ENCODE assay signal across 1 cellular context in the genomic region with DNA sequence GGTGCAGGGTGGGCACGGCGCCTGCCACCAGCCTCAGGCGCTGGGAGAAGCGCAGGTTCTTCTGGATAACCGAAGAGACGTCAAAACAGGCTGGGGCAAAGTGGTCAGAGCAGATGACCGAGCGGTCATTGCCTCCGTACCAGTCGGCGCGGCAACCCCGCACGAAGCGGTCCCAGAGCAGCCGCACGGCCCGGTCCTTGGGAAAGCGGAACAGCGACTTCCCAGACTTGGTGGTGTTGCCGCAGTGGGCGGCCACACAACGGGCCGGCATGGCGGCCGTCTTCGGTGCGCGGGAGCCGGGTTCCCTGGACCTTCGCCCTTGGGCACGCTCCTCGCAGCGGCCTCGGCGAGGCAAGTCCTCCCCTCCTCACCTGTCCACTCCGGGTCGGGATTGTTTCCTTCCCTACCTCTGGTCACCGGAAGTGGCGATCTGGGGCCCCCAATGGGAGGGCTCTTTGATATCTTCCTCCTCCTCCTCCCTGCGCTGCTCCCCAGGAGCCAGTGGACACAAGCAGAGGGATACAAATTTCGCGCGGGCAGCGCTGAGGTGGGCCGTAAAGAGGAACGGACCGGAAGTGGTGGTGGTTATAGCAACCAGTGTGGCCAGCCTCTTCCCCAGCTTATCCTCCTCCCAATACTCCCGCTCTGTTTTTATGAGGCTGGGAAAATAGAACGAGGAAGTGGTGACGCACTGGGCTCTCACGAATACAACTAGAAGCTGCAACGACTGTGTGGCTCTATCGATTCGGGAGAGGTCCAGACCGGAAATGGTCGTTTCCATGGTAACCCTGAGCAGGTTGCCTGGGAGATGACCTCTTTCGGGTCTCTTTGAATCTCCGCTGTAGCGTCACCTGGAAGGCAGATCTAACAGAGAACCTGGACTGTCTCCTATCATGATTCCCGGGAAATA.
TF ChIP-seq lines count a peak whose summit lies in the region.

A gene with protein sequence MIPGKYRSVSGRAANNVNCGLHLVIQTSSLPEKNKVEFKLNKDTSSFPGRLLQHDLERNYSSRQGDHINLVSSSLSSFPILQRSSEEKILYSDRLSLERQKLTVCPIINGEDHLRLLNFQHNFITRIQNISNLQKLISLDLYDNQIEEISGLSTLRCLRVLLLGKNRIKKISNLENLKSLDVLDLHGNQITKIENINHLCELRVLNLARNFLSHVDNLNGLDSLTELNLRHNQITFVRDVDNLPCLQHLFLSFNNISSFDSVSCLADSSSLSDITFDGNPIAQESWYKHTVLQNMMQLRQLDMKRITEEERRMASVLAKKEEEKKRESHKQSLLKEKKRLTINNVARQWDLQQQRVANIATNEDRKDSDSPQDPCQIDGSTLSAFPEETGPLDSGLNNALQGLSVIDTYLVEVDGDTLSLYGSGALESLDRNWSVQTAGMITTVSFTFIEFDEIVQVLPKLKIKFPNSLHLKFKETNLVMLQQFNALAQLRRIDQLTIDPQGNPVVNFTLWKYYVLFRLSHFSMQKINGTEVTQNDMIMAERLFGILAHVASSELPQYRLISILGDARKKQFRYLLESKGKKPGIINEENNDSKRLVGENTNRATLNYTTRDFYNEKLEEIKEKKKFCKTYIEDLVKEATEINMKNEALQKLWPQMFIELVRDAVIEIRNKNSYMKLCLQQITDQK (plus strand): TSS at position 825 of the 910 bp plus-strand sequence. CDS start 69 bp downstream, at position 894.
THAP10 (minus strand) TSS at position 432 of the 910 bp plus-strand sequence; CDS start at position 271, 161 bp downstream.

TF ChIP-seq in HepG2, 621 proteins besides CTCF, POLR2A, EP300 and RAD21 (continued from another document and continues in another):
- TF ChIP-seq ELF1 (CRISPR knock-in tag; IDR thresholded peaks at IDR 0.05) (peak; percentile 67; the same call in 1 of the 2 replicates), MXD1 (CRISPR knock-in tag; IDR thresholded peaks at IDR 0.05) (0 out of 2 replicates have a peak, but pooled peaks have one; percentile 52), GATAD2A (CRISPR knock-in tag; IDR thresholded peaks at IDR 0.05) (no peak), NCOR1 (IDR thresholded peaks at IDR 0.05; ENCODE audit: borderline replicate concordance, low read length) (peak; percentile 39; the same call in 1 of the 2 replicates), CREB1 (IDR thresholded peaks at IDR 0.05) (peak; percentile 31; the same call in 1 of the 2 replicates), CREB1 (CRISPR knock-in tag; IDR thresholded peaks at IDR 0.05) (no peak), NR1H2 (CRISPR knock-in tag; IDR thresholded peaks at IDR 0.05; ENCODE audit: borderline replicate concordance, low read depth) (no peak), ZMYM4 (CRISPR knock-in tag; IDR thresholded peaks at IDR 0.05) (peak; percentile 83), ZBTB3 (CRISPR knock-in tag; IDR thresholded peaks at IDR 0.05; ENCODE audit: borderline replicate concordance, low read depth) (no peak), SMYD3 (CRISPR knock-in tag; IDR thresholded peaks at IDR 0.05) (no peak), ZNF33B (CRISPR knock-in tag; IDR thresholded peaks at IDR 0.05) (no peak), ZNF646 (CRISPR knock-in tag; IDR thresholded peaks at IDR 0.05) (0 out of 2 replicates have a peak, but pooled peaks have one; percentile 58), RBFOX2 (IDR thresholded peaks at IDR 0.05; ENCODE audit: low read depth, low read length) (peak; percentile 67), U2AF2 (IDR thresholded peaks at IDR 0.05; ENCODE audit: low read depth, low read length) (peak; percentile 91), CHD2 (IDR thresholded peaks at IDR 0.05; ENCODE audit: low read depth, low read length) (no peak), FOXM1 (CRISPR knock-in tag; IDR thresholded peaks at IDR 0.05) (no peak), ZNF619 (CRISPR knock-in tag; IDR thresholded peaks at IDR 0.05) (0 out of 2 replicates have a peak, but pooled peaks have one; percentile 45), RXRB (CRISPR knock-in tag; IDR thresholded peaks at IDR 0.05; ENCODE audit: borderline replicate concordance) (0 out of 2 replicates have a peak, but pooled peaks have one; percentile 22), ZNF605 (CRISPR knock-in tag; IDR thresholded peaks at IDR 0.05) (peak; percentile 78), NFYC (CRISPR knock-in tag; IDR thresholded peaks at IDR 0.05) (peak; percentile 62), ZBTB44 (CRISPR knock-in tag; IDR thresholded peaks at IDR 0.05) (no peak)
- TF ChIP-seq, protein P1, sequence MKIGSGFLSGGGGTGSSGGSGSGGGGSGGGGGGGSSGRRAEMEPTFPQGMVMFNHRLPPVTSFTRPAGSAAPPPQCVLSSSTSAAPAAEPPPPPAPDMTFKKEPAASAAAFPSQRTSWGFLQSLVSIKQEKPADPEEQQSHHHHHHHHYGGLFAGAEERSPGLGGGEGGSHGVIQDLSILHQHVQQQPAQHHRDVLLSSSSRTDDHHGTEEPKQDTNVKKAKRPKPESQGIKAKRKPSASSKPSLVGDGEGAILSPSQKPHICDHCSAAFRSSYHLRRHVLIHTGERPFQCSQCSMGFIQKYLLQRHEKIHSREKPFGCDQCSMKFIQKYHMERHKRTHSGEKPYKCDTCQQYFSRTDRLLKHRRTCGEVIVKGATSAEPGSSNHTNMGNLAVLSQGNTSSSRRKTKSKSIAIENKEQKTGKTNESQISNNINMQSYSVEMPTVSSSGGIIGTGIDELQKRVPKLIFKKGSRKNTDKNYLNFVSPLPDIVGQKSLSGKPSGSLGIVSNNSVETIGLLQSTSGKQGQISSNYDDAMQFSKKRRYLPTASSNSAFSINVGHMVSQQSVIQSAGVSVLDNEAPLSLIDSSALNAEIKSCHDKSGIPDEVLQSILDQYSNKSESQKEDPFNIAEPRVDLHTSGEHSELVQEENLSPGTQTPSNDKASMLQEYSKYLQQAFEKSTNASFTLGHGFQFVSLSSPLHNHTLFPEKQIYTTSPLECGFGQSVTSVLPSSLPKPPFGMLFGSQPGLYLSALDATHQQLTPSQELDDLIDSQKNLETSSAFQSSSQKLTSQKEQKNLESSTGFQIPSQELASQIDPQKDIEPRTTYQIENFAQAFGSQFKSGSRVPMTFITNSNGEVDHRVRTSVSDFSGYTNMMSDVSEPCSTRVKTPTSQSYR (CRISPR knock-in tag; IDR thresholded peaks at IDR 0.05; ENCODE audit: borderline replicate concordance), result no peak
- TF ChIP-seq, protein P2, sequence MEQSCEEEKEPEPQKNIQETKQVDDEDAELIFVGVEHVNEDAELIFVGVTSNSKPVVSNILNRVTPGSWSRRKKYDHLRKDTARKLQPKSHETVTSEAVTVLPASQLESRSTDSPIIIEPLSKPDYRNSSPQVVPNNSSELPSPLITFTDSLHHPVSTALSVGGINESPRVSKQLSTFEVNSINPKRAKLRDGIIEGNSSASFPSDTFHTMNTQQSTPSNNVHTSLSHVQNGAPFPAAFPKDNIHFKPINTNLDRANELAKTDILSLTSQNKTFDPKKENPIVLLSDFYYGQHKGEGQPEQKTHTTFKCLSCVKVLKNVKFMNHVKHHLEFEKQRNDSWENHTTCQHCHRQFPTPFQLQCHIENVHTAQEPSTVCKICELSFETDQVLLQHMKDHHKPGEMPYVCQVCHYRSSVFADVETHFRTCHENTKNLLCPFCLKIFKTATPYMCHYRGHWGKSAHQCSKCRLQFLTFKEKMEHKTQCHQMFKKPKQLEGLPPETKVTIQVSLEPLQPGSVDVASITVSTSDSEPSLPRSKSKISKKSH (CRISPR knock-in tag; IDR thresholded peaks at IDR 0.05; ENCODE audit: borderline replicate concordance), result no peak
- TF ChIP-seq, protein P3, sequence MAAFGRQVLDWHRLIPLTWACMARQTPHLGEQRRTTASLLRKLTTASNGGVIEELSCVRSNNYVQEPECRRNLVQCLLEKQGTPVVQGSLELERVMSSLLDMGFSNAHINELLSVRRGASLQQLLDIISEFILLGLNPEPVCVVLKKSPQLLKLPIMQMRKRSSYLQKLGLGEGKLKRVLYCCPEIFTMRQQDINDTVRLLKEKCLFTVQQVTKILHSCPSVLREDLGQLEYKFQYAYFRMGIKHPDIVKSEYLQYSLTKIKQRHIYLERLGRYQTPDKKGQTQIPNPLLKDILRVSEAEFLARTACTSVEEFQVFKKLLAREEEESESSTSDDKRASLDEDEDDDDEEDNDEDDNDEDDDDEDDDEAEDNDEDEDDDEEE (CRISPR knock-in tag; IDR thresholded peaks at IDR 0.05), result 0 out of 2 replicates have a peak, but pooled peaks have one; percentile 53
- TF ChIP-seq, protein P4, sequence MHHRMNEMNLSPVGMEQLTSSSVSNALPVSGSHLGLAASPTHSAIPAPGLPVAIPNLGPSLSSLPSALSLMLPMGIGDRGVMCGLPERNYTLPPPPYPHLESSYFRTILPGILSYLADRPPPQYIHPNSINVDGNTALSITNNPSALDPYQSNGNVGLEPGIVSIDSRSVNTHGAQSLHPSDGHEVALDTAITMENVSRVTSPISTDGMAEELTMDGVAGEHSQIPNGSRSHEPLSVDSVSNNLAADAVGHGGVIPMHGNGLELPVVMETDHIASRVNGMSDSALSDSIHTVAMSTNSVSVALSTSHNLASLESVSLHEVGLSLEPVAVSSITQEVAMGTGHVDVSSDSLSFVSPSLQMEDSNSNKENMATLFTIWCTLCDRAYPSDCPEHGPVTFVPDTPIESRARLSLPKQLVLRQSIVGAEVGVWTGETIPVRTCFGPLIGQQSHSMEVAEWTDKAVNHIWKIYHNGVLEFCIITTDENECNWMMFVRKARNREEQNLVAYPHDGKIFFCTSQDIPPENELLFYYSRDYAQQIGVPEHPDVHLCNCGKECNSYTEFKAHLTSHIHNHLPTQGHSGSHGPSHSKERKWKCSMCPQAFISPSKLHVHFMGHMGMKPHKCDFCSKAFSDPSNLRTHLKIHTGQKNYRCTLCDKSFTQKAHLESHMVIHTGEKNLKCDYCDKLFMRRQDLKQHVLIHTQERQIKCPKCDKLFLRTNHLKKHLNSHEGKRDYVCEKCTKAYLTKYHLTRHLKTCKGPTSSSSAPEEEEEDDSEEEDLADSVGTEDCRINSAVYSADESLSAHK (CRISPR knock-in tag; IDR thresholded peaks at IDR 0.05; ENCODE audit: borderline replicate concordance), result no peak
- TF ChIP-seq, protein P5, sequence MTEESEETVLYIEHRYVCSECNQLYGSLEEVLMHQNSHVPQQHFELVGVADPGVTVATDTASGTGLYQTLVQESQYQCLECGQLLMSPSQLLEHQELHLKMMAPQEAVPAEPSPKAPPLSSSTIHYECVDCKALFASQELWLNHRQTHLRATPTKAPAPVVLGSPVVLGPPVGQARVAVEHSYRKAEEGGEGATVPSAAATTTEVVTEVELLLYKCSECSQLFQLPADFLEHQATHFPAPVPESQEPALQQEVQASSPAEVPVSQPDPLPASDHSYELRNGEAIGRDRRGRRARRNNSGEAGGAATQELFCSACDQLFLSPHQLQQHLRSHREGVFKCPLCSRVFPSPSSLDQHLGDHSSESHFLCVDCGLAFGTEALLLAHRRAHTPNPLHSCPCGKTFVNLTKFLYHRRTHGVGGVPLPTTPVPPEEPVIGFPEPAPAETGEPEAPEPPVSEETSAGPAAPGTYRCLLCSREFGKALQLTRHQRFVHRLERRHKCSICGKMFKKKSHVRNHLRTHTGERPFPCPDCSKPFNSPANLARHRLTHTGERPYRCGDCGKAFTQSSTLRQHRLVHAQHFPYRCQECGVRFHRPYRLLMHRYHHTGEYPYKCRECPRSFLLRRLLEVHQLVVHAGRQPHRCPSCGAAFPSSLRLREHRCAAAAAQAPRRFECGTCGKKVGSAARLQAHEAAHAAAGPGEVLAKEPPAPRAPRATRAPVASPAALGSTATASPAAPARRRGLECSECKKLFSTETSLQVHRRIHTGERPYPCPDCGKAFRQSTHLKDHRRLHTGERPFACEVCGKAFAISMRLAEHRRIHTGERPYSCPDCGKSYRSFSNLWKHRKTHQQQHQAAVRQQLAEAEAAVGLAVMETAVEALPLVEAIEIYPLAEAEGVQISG (CRISPR knock-in tag; IDR thresholded peaks at IDR 0.05), result peak; percentile 85
